Comparison of ENCODE assay signal across 22 cellular contexts in the genomic region with DNA sequence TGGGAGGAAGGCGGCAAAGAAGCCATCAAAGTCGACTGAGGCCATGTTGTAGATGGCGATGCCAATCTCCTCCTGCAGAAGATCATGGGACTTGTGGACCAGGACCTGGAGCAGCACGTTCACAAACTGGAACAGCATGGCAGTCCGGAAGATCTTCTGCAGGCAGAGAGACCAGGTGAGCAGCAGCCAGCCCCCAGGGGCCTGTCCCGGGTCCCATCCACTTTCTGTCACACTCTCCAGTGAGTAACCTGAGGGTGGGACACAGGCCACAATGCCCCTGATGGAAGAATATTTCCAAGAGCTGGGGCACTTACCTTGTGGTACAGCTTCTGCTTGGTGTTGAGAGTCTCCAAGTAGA. TPM values are rescaled to one million over a fixed set of nuclear protein-coding genes. Genes with fewer than 3 reads are reported as not detected.
DNase-seq lines count a peak whose midpoint lies in the region; ATAC-seq, FAIRE-seq and TF ChIP-seq lines count a peak whose summit lies in the region.
"Had no signal": no experiment of that assay in that cellular context is flagged by ENCODE, and none has a peak within 500 bp of the region (broad histone marks: within the 10 kb centered on the region; RNA-seq: fewer than 3 reads in every experiment).

No MANE protein-coding gene starts in this region.

- no peaks in the 10 kb centered on the region for H3K79me2 ChIP-seq in H9 (ENCODE audit: insufficient read depth, low read length)

- H3K4me1 Mint-ChIP-seq in activated B cell treated with CpG ODN at 0.5 μM for 24 hours: no peaks in the 10 kb centered on the region
- H3K4me1 Mint-ChIP-seq in memory B cell: no peaks in the 10 kb centered on the region
- H3K4me1 Mint-ChIP-seq in stimulated activated effector memory CD8-positive, alpha-beta T cell treated with anti-CD3 and anti-CD28 coated beads, Interleukin-12 subunit alpha, Interleukin-12 subunit beta, amount 100 ng/mL, for 72 hours: peaks cover 6% of the 10 kb centered on the region
- H3K4me1 Mint-ChIP-seq in H9: no peaks in the 10 kb centered on the region
- H3K4me1 Mint-ChIP-seq: CD14-positive monocyte had no signal

- no peak overlapping the region for H3K4me2 ChIP-seq in H9 (ENCODE audit: insufficient read depth, insufficient read length, low read length)
- H3K4me2 ChIP-seq: BLaER1 had no signal

- no peak overlapping the region for H3K4ac ChIP-seq in H9 (ENCODE audit: low read depth, low read length)

- H3K79me1 ChIP-seq in H9 (ENCODE audit: insufficient read depth, low read depth, low read length, poor library complexity, severe bottlenecking): no peaks in the 10 kb centered on the region

- H3K27ac Mint-ChIP-seq in activated B cell treated with CpG ODN at 0.5 μM for 24 hours (no peak overlapping the region), memory B cell (peak overlapping the region; percentile 14), H9 (no peak overlapping the region)
- H3K27ac Mint-ChIP-seq in stimulated activated effector memory CD8-positive, alpha-beta T cell treated with anti-CD3 and anti-CD28 coated beads, Interleukin-12 subunit alpha, Interleukin-12 subunit beta, amount 100 ng/mL, for 72 hours: peak overlapping the region; percentile 79

- no peak overlapping the region for H4K8ac ChIP-seq in H9 (replicated peaks; ENCODE audit: insufficient read length, low read depth, low read length)

- H2BK12ac ChIP-seq in H9 (ENCODE audit: insufficient read length, low read depth, low read length): no peak overlapping the region

- H3K9ac ChIP-seq in H9 (ENCODE audit: extremely low read depth, insufficient read length, low read length): no peak overlapping the region
- H3K9ac ChIP-seq: BLaER1, GM23248 had no signal

- CTCF ChIA-PET in activated B cell treated with CpG ODN at 0.5 μM for 24 hours (lab: Charles Lee): no interaction called here

- POLR2A ChIA-PET in activated B cell treated with CpG ODN at 0.5 μM for 24 hours (lab: Charles Lee): no interaction called here

- H3K9me3 ChIP-seq in pancreas: no peaks in the 10 kb centered on the region
- H3K9me3 ChIP-seq in H9 (ENCODE audit: control insufficient read depth, low read depth, low read length): no peaks in the 10 kb centered on the region
- H3K9me3 ChIP-seq: BLaER1 had no signal

- H3K56ac ChIP-seq in H9 (ENCODE audit: insufficient read length, low read depth, low read length): no peak overlapping the region

- no peaks in the 10 kb centered on the region for H3K27me3 Mint-ChIP-seq in activated B cell treated with CpG ODN at 0.5 μM for 24 hours
- H3K27me3 Mint-ChIP-seq in memory B cell: no peaks in the 10 kb centered on the region
- no peaks in the 10 kb centered on the region for H3K27me3 Mint-ChIP-seq in H9 (ENCODE audit: low read depth)

- H3K27me3 ChIP-seq in pancreas (no peaks in the 10 kb centered on the region), H9 (ENCODE audit: insufficient read depth, low read length) (no peaks in the 10 kb centered on the region)
- H3K27me3 ChIP-seq: BLaER1 had no signal

- H3K36me3 Mint-ChIP-seq in activated B cell treated with CpG ODN at 0.5 μM for 24 hours (ENCODE audit: low read depth): peaks cover 96% of the 10 kb centered on the region
- H3K36me3 Mint-ChIP-seq in memory B cell: peaks cover 42% of the 10 kb centered on the region
- H3K36me3 Mint-ChIP-seq in stimulated activated effector memory CD8-positive, alpha-beta T cell treated with anti-CD3 and anti-CD28 coated beads, Interleukin-12 subunit alpha, Interleukin-12 subunit beta, amount 100 ng/mL, for 72 hours: peaks cover 99% of the 10 kb centered on the region
- peaks cover 48 to 97% (median 91%) of the 10 kb centered on the region in 3 experiments for H3K36me3 Mint-ChIP-seq in H9 (ENCODE audit: insufficient read depth in 1 of 3, low read depth in 3 of 3)

- intact Hi-C loops in activated B cell treated with CpG ODN at 0.5 μM for 24 hours (cut with micrococcal nuclease) (no loop called here), pancreas (cut with DNase I) (no loop called here)

- TF ChIP-seq CTCF in activated B cell treated with CpG ODN at 0.5 μM for 24 hours (IDR thresholded peaks at IDR 0.05) (no peak), pancreas (IDR thresholded peaks at IDR 0.05) (no peak), H9 (conservative IDR thresholded peaks at IDR 0.05) (no peak)

- no peak overlapping the region for H2AFZ ChIP-seq in H9 (ENCODE audit: low read length)
- H2AFZ ChIP-seq: GM23248 had no signal

- no peak for FAIRE-seq in pancreas (lab: Jason Lieb, UNC)
- FAIRE-seq: D721Med, G401.6, GM12891, GM18507 had no signal

- H3K14ac ChIP-seq in H9 (ENCODE audit: insufficient read depth, low read length): no peak overlapping the region

- ATAC-seq in activated B cell treated with CpG ODN at 0.5 μM for 24 hours (ENCODE audit: low read depth): no peak
- ATAC-seq in memory B cell (ENCODE audit: low read depth): no peak
- no peak for ATAC-seq in stimulated activated effector memory CD8-positive, alpha-beta T cell treated with anti-CD3 and anti-CD28 coated beads, Interleukin-12 subunit alpha, Interleukin-12 subunit beta, amount 100 ng/mL, for 72 hours
- ATAC-seq in pancreas: no peak

- no peak overlapping the region for H2BK120ac ChIP-seq in H9 (ENCODE audit: low read depth, low read length, poor library complexity, severe bottlenecking)

- no peak overlapping the region for H3K18ac ChIP-seq in H9 (ENCODE audit: insufficient read length, low read depth, low read length)

- no peak overlapping the region for H2BK15ac ChIP-seq in H9 (ENCODE audit: low read depth, low read length)

- no peak overlapping the region for H4K91ac ChIP-seq in H9 (ENCODE audit: insufficient read length, low read depth, low read length)

- no peak overlapping the region for H2BK20ac ChIP-seq in H9 (ENCODE audit: low read depth, low read length, poor library complexity, severe bottlenecking)

- H2AK5ac ChIP-seq in H9 (ENCODE audit: insufficient read length, low read length): no peak overlapping the region

- 94 to 98% methylated on average over 6 of the region's 6 CpGs for WGBS in pancreas, 2 donors
- WGBS in H9 (ENCODE audit: extremely low coverage, insufficient read length, low lambda C conversion rate): no CpG with 5 or more reads among the region's 6 CpGs

- peaks cover 0 to 68% (median 9%) of the 10 kb centered on the region in 3 donors for H3K36me3 ChIP-seq in pancreas

- H3K4me1 ChIP-seq in pancreas (no peaks in the 10 kb centered on the region), H9 (ENCODE audit: insufficient read depth, low read length) (no peaks in the 10 kb centered on the region)
- H3K4me1 ChIP-seq: BLaER1 had no signal

- H3K4me3 Mint-ChIP-seq in activated B cell treated with CpG ODN at 0.5 μM for 24 hours (no peak overlapping the region), memory B cell (no peak overlapping the region), H9 (no peak overlapping the region)
- H3K4me3 Mint-ChIP-seq in stimulated activated effector memory CD8-positive, alpha-beta T cell treated with anti-CD3 and anti-CD28 coated beads, Interleukin-12 subunit alpha, Interleukin-12 subunit beta, amount 100 ng/mL, for 72 hours: no peak overlapping the region
- H3K4me3 Mint-ChIP-seq: CD14-positive monocyte; CD8-positive, alpha-beta memory T cell had no signal

- no peak overlapping the region for H3T11ph ChIP-seq in H9 (ENCODE audit: low read length)

- H4K20me1 ChIP-seq in H9 (ENCODE audit: control insufficient read depth, insufficient read depth, insufficient read length): no peaks in the 10 kb centered on the region

- H3K23ac ChIP-seq in H9 (ENCODE audit: insufficient read length, low read depth, low read length): no peak overlapping the region

- DNase-seq in activated effector memory CD4-positive, alpha-beta T cell treated with anti-CD3 and anti-CD28 coated beads, Interleukin-2, amount 50 U/mL, for 16 hours: peak; percentile 45
- no peak for DNase-seq in activated effector memory CD4-positive, alpha-beta T cell treated with Interleukin-2 at 50 U/mL for 16 hours
- peak; percentile 1 for DNase-seq in activated B cell treated with CpG ODN at 0.5 μM for 24 hours
- DNase-seq in memory B cell (ENCODE audit: low spot score in 2 of 2): no peak
- DNase-seq in stimulated activated effector memory CD8-positive, alpha-beta T cell treated with anti-CD3 and anti-CD28 coated beads, Interleukin-12 subunit alpha, Interleukin-12 subunit beta, amount 100 ng/mL, for 72 hours (ENCODE audit: low spot score in 2 of 2): no peak
- no peak for DNase-seq in pancreas
- DNase-seq in H9: no peak
- no peak for DNase-seq in activated CD8-positive, alpha-beta memory T cell treated with anti-CD3 and anti-CD28 coated beads, Interleukin-2, amount 50 U/mL, for 4 hours
- DNase-seq: 8988T; CD8-positive, alpha-beta memory T cell; COR-L47; GM23248; HCEC 1CT had no signal

- H2BK5ac ChIP-seq in H9 (ENCODE audit: insufficient read length, low read length): no peak overlapping the region

- no peak overlapping the region for H3K4me3 ChIP-seq in pancreas
- H3K4me3 ChIP-seq: BLaER1, GM23248 had no signal

- H3K9me3 Mint-ChIP-seq in activated B cell treated with CpG ODN at 0.5 μM for 24 hours: no peaks in the 10 kb centered on the region
- H3K9me3 Mint-ChIP-seq in memory B cell: no peaks in the 10 kb centered on the region
- no peaks in the 10 kb centered on the region for H3K9me3 Mint-ChIP-seq in stimulated activated effector memory CD8-positive, alpha-beta T cell treated with anti-CD3 and anti-CD28 coated beads, Interleukin-12 subunit alpha, Interleukin-12 subunit beta, amount 100 ng/mL, for 72 hours
- no peaks in the 10 kb centered on the region for H3K9me3 Mint-ChIP-seq in H9
- H3K9me3 Mint-ChIP-seq: CD14-positive monocyte; CD8-positive, alpha-beta memory T cell had no signal

- H4K5ac ChIP-seq in H9 (ENCODE audit: insufficient read length, low read depth, low read length): no peak overlapping the region

- no peak overlapping the region for H3K27ac ChIP-seq in pancreas
- no peak overlapping the region for H3K27ac ChIP-seq in H9 (ENCODE audit: insufficient read length, low read depth, low read length)
- H3K27ac ChIP-seq: BLaER1, GM23248 had no signal

- H3K23me2 ChIP-seq in H9 (ENCODE audit: insufficient read length, low read depth, low read length, poor library complexity, severe bottlenecking): no peaks in the 10 kb centered on the region

RNA-seq across cellular contexts. Expression of a gene that starts 38.0 kb away (rescaled TPM):
- total RNA-seq in activated B cell treated with CpG ODN at 0.5 μM for 24 hours (not detected in 2 replicates), pancreas (under 1 TPM in 1 of 6 donors, not detected in 5; 0.12 TPM), H9 (2021) (0.35 and 0.83 TPM in 2 replicates)
- under 1 TPM in 1 of 2 donors, not detected in 1; 0.02 TPM for polyA plus RNA-seq in pancreas
- total RNA-seq: A673, GM23248, HT-29 had no signal
- polyA plus RNA-seq: AG04450; CD14-positive monocyte; CD8-positive, alpha-beta memory T cell; GM23248 had no signal

Comparison
In these comparisons a context has a peak if more than half of its experiments do, and no peak if none do; other contexts are left out.
1. DNase-seq: peak in activated effector memory CD4-positive, alpha-beta T cell treated with anti-CD3 and anti-CD28 coated beads, Interleukin-2, amount 50 U/mL, for 16 hours (single experiment) and activated B cell treated with CpG ODN at 0.5 μM for 24 hours (single experiment); none in activated effector memory CD4-positive, alpha-beta T cell treated with Interleukin-2 at 50 U/mL for 16 hours (single experiment), memory B cell (0 of 2), stimulated activated effector memory CD8-positive, alpha-beta T cell treated with anti-CD3 and anti-CD28 coated beads, Interleukin-12 subunit alpha, Interleukin-12 subunit beta, amount 100 ng/mL, for 72 hours (0 of 2), pancreas (0 of 6), H9 (single experiment) and activated CD8-positive, alpha-beta memory T cell treated with anti-CD3 and anti-CD28 coated beads, Interleukin-2, amount 50 U/mL, for 4 hours (single experiment).
2. H3K27ac Mint-ChIP-seq: peak in memory B cell (single experiment) and stimulated activated effector memory CD8-positive, alpha-beta T cell treated with anti-CD3 and anti-CD28 coated beads, Interleukin-12 subunit alpha, Interleukin-12 subunit beta, amount 100 ng/mL, for 72 hours (single experiment); none in activated B cell treated with CpG ODN at 0.5 μM for 24 hours (single experiment) and H9 (0 of 3).